In genomic region chr2:46555011-46555410, GRCh38 we compare ENCODE assay signal across 9 cellular contexts. TPM values are rescaled to one million over a fixed set of nuclear protein-coding genes. Genes with fewer than 3 reads are reported as not detected.
DNase-seq lines count a peak whose midpoint lies in the region; ATAC-seq and TF ChIP-seq lines count a peak whose summit lies in the region.
"Had no signal": no experiment of that assay in that cellular context is flagged by ENCODE, and none has a peak within 500 bp of the region (broad histone marks: within the 10 kb centered on the region; RNA-seq: fewer than 3 reads in every experiment).

No MANE protein-coding gene starts in this region.

- no peak overlapping the region for H3K4me3 Mint-ChIP-seq in activated CD4-positive, alpha-beta memory T cell treated with anti-CD3 and anti-CD28 coated beads for 36 hours
- H3K4me3 Mint-ChIP-seq in activated CD4-positive, alpha-beta memory T cell treated with anti-CD3 and anti-CD28 coated beads, Interleukin-2, amount 10 ng/mL, durations not matched to agents 7 days and 5 days, result no peak overlapping the region
- no peak overlapping the region for H3K4me3 Mint-ChIP-seq in stimulated activated naive CD8-positive, alpha-beta T cell treated with anti-CD3 and anti-CD28 coated beads, Interleukin-15, amount 100 ng/mL, for 72 hours
- H3K4me3 Mint-ChIP-seq: CD4-positive, alpha-beta memory T cell had no signal

- H3K36me3 Mint-ChIP-seq in activated CD4-positive, alpha-beta memory T cell treated with anti-CD3 and anti-CD28 coated beads for 36 hours, result peaks cover 25% of the 10 kb centered on the region
- peaks cover 24% of the 10 kb centered on the region for H3K36me3 Mint-ChIP-seq in activated CD4-positive, alpha-beta memory T cell treated with anti-CD3 and anti-CD28 coated beads, Interleukin-2, amount 10 ng/mL, durations not matched to agents 7 days and 5 days (ENCODE audit: low read depth)

- TF ChIP-seq CTCF in WERI-Rb-1 (IDR thresholded peaks at IDR 0.05; ENCODE audit: low read depth, low read length) (peak; percentile 83), foreskin fibroblast (IDR thresholded peaks at IDR 0.05; ENCODE audit: low read depth, low read length) (peak; percentile 24)

- H3K27ac ChIP-seq in WERI-Rb-1, result no peak overlapping the region

- H3K4me3 ChIP-seq in WERI-Rb-1 (ENCODE audit: low read depth, low read length) (no peak overlapping the region), foreskin fibroblast (ENCODE audit: low read depth in 1 of 2, low read length in 2 of 2) (no peak overlapping the region)

- no peaks in the 10 kb centered on the region for H3K9me3 ChIP-seq in WERI-Rb-1 (ENCODE audit: severe bottlenecking)

- peaks cover 6% of the 10 kb centered on the region for H3K36me3 ChIP-seq in WERI-Rb-1

- intact Hi-C loops in activated CD4-positive, alpha-beta memory T cell treated with anti-CD3 and anti-CD28 coated beads for 36 hours (cut with micrococcal nuclease), result no loop called here

- CTCF ChIA-PET in activated CD4-positive, alpha-beta memory T cell treated with anti-CD3 and anti-CD28 coated beads for 36 hours (lab: Charles Lee), result interaction anchor here (0.6 to 2.4 kb wide), 12 partner anchors 8 to 544 kb away, joined by 3 to 14 read pairs (median 3); no protein-coding TSS in a partner anchor
- CTCF ChIA-PET in activated CD4-positive, alpha-beta memory T cell treated with anti-CD3 and anti-CD28 coated beads, Interleukin-2, amount 10 ng/mL, durations not matched to agents 7 days and 5 days (lab: Charles Lee), result interaction anchor here (0.9 to 3.0 kb wide), 5 partner anchors 9 to 95 kb away, joined by 3 to 22 read pairs (median 5); no protein-coding TSS in a partner anchor

- H3K27me3 Mint-ChIP-seq in activated CD4-positive, alpha-beta memory T cell treated with anti-CD3 and anti-CD28 coated beads for 36 hours, result no peaks in the 10 kb centered on the region
- no peaks in the 10 kb centered on the region for H3K27me3 Mint-ChIP-seq in activated CD4-positive, alpha-beta memory T cell treated with anti-CD3 and anti-CD28 coated beads, Interleukin-2, amount 10 ng/mL, durations not matched to agents 7 days and 5 days
- H3K27me3 Mint-ChIP-seq in stimulated activated naive CD8-positive, alpha-beta T cell treated with anti-CD3 and anti-CD28 coated beads, Interleukin-15, amount 100 ng/mL, for 72 hours, result no peaks in the 10 kb centered on the region
- H3K27me3 Mint-ChIP-seq: CD4-positive, alpha-beta memory T cell had no signal

- DNase-seq in activated CD4-positive, alpha-beta memory T cell treated with anti-CD3 and anti-CD28 coated beads for 36 hours, result peak; percentile 33
- DNase-seq in activated CD4-positive, alpha-beta memory T cell treated with anti-CD3 and anti-CD28 coated beads, Interleukin-2, amount 10 ng/mL, durations not matched to agents 7 days and 5 days, result no peak
- DNase-seq in WERI-Rb-1 (no peak), foreskin fibroblast (no peak), MV-4-11 (lab: John Stamatoyannopoulos, UW) (no peak)
- DNase-seq in stimulated activated naive CD8-positive, alpha-beta T cell treated with anti-CD3 and anti-CD28 coated beads, Interleukin-15, amount 100 ng/mL, for 72 hours, result peak in 1 of 2 donors; percentile 13

- H3K27me3 ChIP-seq in WERI-Rb-1 (ENCODE audit: insufficient read depth, low read depth, severe bottlenecking), result no peaks in the 10 kb centered on the region

- peaks cover 20% of the 10 kb centered on the region for H3K4me1 Mint-ChIP-seq in activated CD4-positive, alpha-beta memory T cell treated with anti-CD3 and anti-CD28 coated beads for 36 hours (ENCODE audit: low read depth)
- peaks cover 17% of the 10 kb centered on the region for H3K4me1 Mint-ChIP-seq in activated CD4-positive, alpha-beta memory T cell treated with anti-CD3 and anti-CD28 coated beads, Interleukin-2, amount 10 ng/mL, durations not matched to agents 7 days and 5 days
- peaks cover 48% of the 10 kb centered on the region for H3K4me1 Mint-ChIP-seq in stimulated activated naive CD8-positive, alpha-beta T cell treated with anti-CD3 and anti-CD28 coated beads, Interleukin-15, amount 100 ng/mL, for 72 hours

- ATAC-seq in stimulated activated naive CD8-positive, alpha-beta T cell treated with anti-CD3 and anti-CD28 coated beads, Interleukin-15, amount 100 ng/mL, for 72 hours, result peak; percentile 63
- ATAC-seq in GM19463 (IDR thresholded peaks at IDR 0.05; ENCODE audit: unreplicated experiment) (no peak), HG02870 (IDR thresholded peaks at IDR 0.05; ENCODE audit: unreplicated experiment) (no peak)

- POLR2A ChIA-PET in activated CD4-positive, alpha-beta memory T cell treated with anti-CD3 and anti-CD28 coated beads for 36 hours (lab: Charles Lee), result interaction anchor here (1.2 kb wide), 1 partner anchor 11 kb away, joined by 3 read pairs; no protein-coding TSS in a partner anchor
- POLR2A ChIA-PET in activated CD4-positive, alpha-beta memory T cell treated with anti-CD3 and anti-CD28 coated beads, Interleukin-2, amount 10 ng/mL, durations not matched to agents 7 days and 5 days (lab: Charles Lee), result interaction anchor here (0.9 kb wide), 1 partner anchor 10 kb away, joined by 4 read pairs; no protein-coding TSS in a partner anchor

- no peak overlapping the region for H3K27ac Mint-ChIP-seq in activated CD4-positive, alpha-beta memory T cell treated with anti-CD3 and anti-CD28 coated beads for 36 hours
- no peak overlapping the region for H3K27ac Mint-ChIP-seq in activated CD4-positive, alpha-beta memory T cell treated with anti-CD3 and anti-CD28 coated beads, Interleukin-2, amount 10 ng/mL, durations not matched to agents 7 days and 5 days
- H3K27ac Mint-ChIP-seq in stimulated activated naive CD8-positive, alpha-beta T cell treated with anti-CD3 and anti-CD28 coated beads, Interleukin-15, amount 100 ng/mL, for 72 hours, result peak overlapping the region in 1 of 2 donors; percentile 44

- H3K9me3 Mint-ChIP-seq in activated CD4-positive, alpha-beta memory T cell treated with anti-CD3 and anti-CD28 coated beads for 36 hours, result peaks cover 10% of the 10 kb centered on the region
- peaks cover 9% of the 10 kb centered on the region for H3K9me3 Mint-ChIP-seq in activated CD4-positive, alpha-beta memory T cell treated with anti-CD3 and anti-CD28 coated beads, Interleukin-2, amount 10 ng/mL, durations not matched to agents 7 days and 5 days
- peaks cover 0 to 17% of the 10 kb centered on the region in 2 donors for H3K9me3 Mint-ChIP-seq in stimulated activated naive CD8-positive, alpha-beta T cell treated with anti-CD3 and anti-CD28 coated beads, Interleukin-15, amount 100 ng/mL, for 72 hours

RNA-seq across cellular contexts. Expression of gene ATP6V1E2, which starts 12.6 kb away (rescaled TPM):
- 10 to 100 TPM; 10.5 to 10.8 TPM for total RNA-seq in activated CD4-positive, alpha-beta memory T cell treated with anti-CD3 and anti-CD28 coated beads for 36 hours
- total RNA-seq in activated CD4-positive, alpha-beta memory T cell treated with anti-CD3 and anti-CD28 coated beads, Interleukin-2, amount 10 ng/mL, durations not matched to agents 7 days and 5 days, result 10 to 100 TPM; 13.9 to 14.5 TPM

RNA-seq across cellular contexts. Expression of gene RHOQ, which starts 12.7 kb away (rescaled TPM):
- 10 to 100 TPM; 13.7 to 14.4 TPM for total RNA-seq in activated CD4-positive, alpha-beta memory T cell treated with anti-CD3 and anti-CD28 coated beads for 36 hours
- total RNA-seq in activated CD4-positive, alpha-beta memory T cell treated with anti-CD3 and anti-CD28 coated beads, Interleukin-2, amount 10 ng/mL, durations not matched to agents 7 days and 5 days, result 10 to 100 TPM; 18.6 to 22.2 TPM
